ENCODE assay signal across 1 cellular context in genomic region chr3:159922861-159923312, GRCh38.
A peak's percentile ranks its signal among the peaks of the same experiment; 100 is the strongest.
TF ChIP-seq lines count a peak whose summit lies in the region.

No MANE protein-coding gene starts in this region.

TF ChIP-seq in GM12878, 131 proteins besides CTCF, POLR2A, EP300 and RAD21 (continued from another document):
- TF ChIP-seq SKIL (IDR thresholded peaks at IDR 0.05; ENCODE audit: low read depth, poor library complexity, severe bottlenecking) (peak; percentile 80), IKZF1 (conservative IDR thresholded peaks at IDR 0.05) (peak; percentile 72), TCF12 (IDR thresholded peaks at IDR 0.05; ENCODE audit: low read depth, low read length) (0 out of 2 replicates have a peak, but pooled peaks have one; percentile 53), ATF7 (IDR thresholded peaks at IDR 0.05; ENCODE audit: low read depth) (peak; percentile 51; the same call in 1 of the 2 replicates), POU2F2 (IDR thresholded peaks at IDR 0.05; ENCODE audit: borderline replicate concordance, low read depth, low read length) (peak; percentile 57; the same call in 1 of the 3 replicates), TAF1 (IDR thresholded peaks at IDR 0.05; ENCODE audit: borderline replicate concordance, low read depth, low read length) (0 out of 2 replicates have a peak, but pooled peaks have one; percentile 42), LARP7 (IDR thresholded peaks at IDR 0.05) (no peak), MAX (IDR thresholded peaks at IDR 0.05; ENCODE audit: low read depth, low read length) (peak; percentile 79)
- TF ChIP-seq, protein P1, sequence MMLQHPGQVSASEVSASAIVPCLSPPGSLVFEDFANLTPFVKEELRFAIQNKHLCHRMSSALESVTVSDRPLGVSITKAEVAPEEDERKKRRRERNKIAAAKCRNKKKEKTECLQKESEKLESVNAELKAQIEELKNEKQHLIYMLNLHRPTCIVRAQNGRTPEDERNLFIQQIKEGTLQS (IDR thresholded peaks at IDR 0.05; ENCODE audit: borderline replicate concordance, extremely low read depth, low read depth, low read length): no peak
